In the genomic region with DNA sequence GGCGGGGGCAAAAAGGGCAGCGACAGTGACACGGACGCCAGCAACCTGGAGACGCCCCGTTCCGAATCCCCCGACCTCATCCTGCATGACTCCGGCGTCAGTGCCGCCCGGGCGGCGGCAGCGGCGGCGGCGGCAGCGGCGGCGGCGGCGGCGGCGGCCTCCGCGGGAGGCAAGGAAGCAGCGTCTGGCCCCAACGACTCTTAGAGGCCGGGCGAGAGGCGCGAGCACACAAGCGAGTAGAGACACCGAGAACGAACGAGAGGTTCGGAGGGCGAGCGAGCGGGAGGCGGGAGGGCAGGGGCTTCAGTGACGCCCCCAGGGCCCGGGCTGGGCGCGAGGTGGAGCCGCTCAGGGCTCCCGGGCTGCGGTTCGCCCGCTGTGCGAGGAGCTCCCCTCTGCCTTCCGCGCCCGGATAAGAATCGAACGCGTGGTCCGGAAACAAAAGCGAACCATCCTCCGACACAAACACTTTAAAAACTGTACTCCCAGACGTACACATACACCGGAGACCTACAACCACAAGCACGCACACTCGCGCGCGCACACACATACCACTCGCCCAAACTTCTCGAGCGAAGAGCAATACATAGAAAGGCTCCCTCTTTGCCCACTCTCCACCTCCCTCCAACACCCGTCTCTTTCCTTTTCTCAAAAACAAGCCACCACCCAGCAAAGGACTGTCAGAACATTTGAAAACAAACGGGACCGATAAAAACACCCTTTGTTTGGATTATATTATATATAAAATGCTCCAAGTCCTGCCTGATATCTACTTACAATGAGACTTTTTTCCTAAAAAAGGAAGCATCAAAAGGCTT, we compare ENCODE assay signal across 1 cellular context.
TF ChIP-seq lines count a peak whose summit lies in the region.

No MANE protein-coding gene starts in this region.

TF ChIP-seq in HCT116, 20 proteins besides CTCF, POLR2A, EP300 and RAD21 (continued from another document):
- TF ChIP-seq ZBTB33 (IDR thresholded peaks at IDR 0.05; ENCODE audit: extremely low read depth, insufficient replicate concordance, low read length) = no peak
- TF ChIP-seq JUND (IDR thresholded peaks at IDR 0.05) = no peak
